Comparison of ENCODE assay signal across 24 cellular contexts in genomic region chr3:115808816-115809215, GRCh38.
"Had no signal": no experiment of that assay in that cellular context is flagged by ENCODE, and none has a peak within 500 bp of the region (broad histone marks: within the 10 kb centered on the region; RNA-seq: fewer than 3 reads in every experiment).

No MANE protein-coding gene starts in this region.

- DNase-seq: activated CD4-positive, alpha-beta T cell treated with anti-CD3 and anti-CD28 coated beads, Interleukin-2, amount 10 ng/mL, durations not matched to agents 24 days and 14 days; activated CD4-positive, alpha-beta T cell treated with anti-CD3 and anti-CD28 coated beads, Interleukin-2, amount 50 U/mL, for 48 hours; activated CD4-positive, CD25-positive, alpha-beta regulatory T cell treated with anti-CD3 and anti-CD28 coated beads, Interleukin-2, amount 50 U/mL, for 72 hours; activated CD8-positive, alpha-beta memory T cell treated with anti-CD3 and anti-CD28 coated beads, Interleukin-2, amount 10 ng/mL, durations not matched to agents 7 days and 5 days; activated gamma-delta T cell; activated naive CD4-positive, alpha-beta T cell treated with anti-CD3 and anti-CD28 coated beads for 36 hours; activated T-cell treated with anti-CD3 and anti-CD28 coated beads, Interleukin-2, amount 50 U/mL, for 4 hours; amygdala; Karpas-422; MM.1S; NCI-H1105; NCI-H1436; NCI-H1694 treated with DMSO at 0.1 percent for 48 hours; NCI-H2029 treated with DMSO at 0.1 percent for 48 hours; NCI-H345; NCI-H510A; NCI-H526 treated with DMSO at 0.1 percent for 48 hours; NCI-H82; RPMI8226; T-helper 17 cell; T-helper 9 cell had no signal

- ATAC-seq: activated CD8-positive, alpha-beta memory T cell treated with anti-CD3 and anti-CD28 coated beads, Interleukin-2, amount 10 ng/mL, durations not matched to agents 7 days and 5 days; activated T-cell treated with anti-CD3 and anti-CD28 coated beads, Interleukin-2, amount 50 U/mL, for 4 hours; Panc1; Right ventricle myocardium inferior; T-helper 17 cell; WTC11 had no signal
